Comparison of ENCODE assay signal across 1 cellular context in the genomic region with DNA sequence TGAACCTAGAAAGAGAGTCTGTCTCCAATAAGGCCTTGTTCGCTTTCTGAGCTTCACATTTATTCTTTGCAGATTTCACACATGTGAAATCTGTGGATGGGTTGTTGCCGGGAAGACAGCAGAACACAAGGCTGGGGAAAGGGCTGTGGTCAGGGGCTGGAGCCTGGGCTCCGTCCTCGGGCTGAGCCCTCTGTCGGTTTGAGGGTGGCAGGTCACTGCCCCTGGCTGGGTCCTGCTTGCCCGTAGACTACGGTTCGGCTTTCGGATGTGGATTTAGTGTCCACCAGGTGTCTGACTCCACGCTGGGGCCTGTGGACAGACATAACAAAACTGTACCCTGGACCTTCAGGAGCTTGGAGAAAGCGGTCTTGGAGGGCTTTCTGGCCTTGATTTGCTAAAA.
TF ChIP-seq lines count a peak whose summit lies in the region.

No MANE protein-coding gene starts in this region.

TF ChIP-seq in GM23338, 12 proteins besides CTCF, POLR2A, EP300 and RAD21 (continued from another document):
- TF ChIP-seq NANOG (IDR thresholded peaks at IDR 0.05; ENCODE audit: borderline replicate concordance) (no peak), POLR2AphosphoS5 (IDR thresholded peaks at IDR 0.05; ENCODE audit: low read depth) (no peak), EZH2 (IDR thresholded peaks at IDR 0.05; ENCODE audit: low read depth, unreplicated experiment) (no peak), CREB1 (CRISPR knock-in tag; IDR thresholded peaks at IDR 0.05; ENCODE audit: low read depth) (no peak), ZNF114 (CRISPR knock-in tag; IDR thresholded peaks at IDR 0.05) (no peak), EZH2phosphoT487 (IDR thresholded peaks at IDR 0.05; ENCODE audit: unreplicated experiment) (no peak), STAT1 (IDR thresholded peaks at IDR 0.05; ENCODE audit: unreplicated experiment) (no peak), JUNB (IDR thresholded peaks at IDR 0.05; ENCODE audit: unreplicated experiment) (no peak)
- TF ChIP-seq, protein P1, sequence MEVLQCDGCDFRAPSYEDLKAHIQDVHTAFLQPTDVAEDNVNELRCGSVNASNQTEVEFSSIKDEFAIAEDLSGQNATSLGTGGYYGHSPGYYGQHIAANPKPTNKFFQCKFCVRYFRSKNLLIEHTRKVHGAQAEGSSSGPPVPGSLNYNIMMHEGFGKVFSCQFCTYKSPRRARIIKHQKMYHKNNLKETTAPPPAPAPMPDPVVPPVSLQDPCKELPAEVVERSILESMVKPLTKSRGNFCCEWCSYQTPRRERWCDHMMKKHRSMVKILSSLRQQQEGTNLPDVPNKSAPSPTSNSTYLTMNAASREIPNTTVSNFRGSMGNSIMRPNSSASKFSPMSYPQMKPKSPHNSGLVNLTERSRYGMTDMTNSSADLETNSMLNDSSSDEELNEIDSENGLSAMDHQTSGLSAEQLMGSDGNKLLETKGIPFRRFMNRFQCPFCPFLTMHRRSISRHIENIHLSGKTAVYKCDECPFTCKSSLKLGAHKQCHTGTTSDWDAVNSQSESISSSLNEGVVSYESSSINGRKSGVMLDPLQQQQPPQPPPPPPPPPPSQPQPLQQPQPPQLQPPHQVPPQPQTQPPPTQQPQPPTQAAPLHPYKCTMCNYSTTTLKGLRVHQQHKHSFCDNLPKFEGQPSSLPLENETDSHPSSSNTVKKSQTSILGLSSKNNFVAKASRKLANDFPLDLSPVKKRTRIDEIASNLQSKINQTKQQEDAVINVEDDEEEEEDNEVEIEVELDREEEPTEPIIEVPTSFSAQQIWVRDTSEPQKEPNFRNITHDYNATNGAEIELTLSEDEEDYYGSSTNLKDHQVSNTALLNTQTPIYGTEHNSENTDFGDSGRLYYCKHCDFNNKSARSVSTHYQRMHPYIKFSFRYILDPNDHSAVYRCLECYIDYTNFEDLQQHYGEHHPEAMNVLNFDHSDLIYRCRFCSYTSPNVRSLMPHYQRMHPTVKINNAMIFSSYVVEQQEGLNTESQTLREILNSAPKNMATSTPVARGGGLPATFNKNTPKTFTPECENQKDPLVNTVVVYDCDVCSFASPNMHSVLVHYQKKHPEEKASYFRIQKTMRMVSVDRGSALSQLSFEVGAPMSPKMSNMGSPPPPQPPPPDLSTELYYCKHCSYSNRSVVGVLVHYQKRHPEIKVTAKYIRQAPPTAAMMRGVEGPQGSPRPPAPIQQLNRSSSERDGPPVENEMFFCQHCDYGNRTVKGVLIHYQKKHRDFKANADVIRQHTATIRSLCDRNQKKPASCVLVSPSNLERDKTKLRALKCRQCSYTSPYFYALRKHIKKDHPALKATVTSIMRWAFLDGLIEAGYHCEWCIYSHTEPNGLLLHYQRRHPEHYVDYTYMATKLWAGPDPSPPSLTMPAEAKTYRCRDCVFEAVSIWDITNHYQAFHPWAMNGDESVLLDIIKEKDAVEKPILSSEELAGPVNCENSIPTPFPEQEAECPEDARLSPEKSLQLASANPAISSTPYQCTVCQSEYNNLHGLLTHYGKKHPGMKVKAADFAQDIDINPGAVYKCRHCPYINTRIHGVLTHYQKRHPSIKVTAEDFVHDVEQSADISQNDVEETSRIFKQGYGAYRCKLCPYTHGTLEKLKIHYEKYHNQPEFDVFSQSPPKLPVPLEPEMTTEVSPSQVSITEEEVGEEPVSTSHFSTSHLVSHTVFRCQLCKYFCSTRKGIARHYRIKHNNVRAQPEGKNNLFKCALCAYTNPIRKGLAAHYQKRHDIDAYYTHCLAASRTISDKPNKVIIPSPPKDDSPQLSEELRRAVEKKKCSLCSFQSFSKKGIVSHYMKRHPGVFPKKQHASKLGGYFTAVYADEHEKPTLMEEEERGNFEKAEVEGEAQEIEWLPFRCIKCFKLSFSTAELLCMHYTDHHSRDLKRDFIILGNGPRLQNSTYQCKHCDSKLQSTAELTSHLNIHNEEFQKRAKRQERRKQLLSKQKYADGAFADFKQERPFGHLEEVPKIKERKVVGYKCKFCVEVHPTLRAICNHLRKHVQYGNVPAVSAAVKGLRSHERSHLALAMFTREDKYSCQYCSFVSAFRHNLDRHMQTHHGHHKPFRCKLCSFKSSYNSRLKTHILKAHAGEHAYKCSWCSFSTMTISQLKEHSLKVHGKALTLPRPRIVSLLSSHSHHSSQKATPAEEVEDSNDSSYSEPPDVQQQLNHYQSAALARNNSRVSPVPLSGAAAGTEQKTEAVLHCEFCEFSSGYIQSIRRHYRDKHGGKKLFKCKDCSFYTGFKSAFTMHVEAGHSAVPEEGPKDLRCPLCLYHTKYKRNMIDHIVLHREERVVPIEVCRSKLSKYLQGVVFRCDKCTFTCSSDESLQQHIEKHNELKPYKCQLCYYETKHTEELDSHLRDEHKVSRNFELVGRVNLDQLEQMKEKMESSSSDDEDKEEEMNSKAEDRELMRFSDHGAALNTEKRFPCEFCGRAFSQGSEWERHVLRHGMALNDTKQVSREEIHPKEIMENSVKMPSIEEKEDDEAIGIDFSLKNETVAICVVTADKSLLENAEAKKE (CRISPR knock-in tag; IDR thresholded peaks at IDR 0.05): no peak
- TF ChIP-seq, protein P2, sequence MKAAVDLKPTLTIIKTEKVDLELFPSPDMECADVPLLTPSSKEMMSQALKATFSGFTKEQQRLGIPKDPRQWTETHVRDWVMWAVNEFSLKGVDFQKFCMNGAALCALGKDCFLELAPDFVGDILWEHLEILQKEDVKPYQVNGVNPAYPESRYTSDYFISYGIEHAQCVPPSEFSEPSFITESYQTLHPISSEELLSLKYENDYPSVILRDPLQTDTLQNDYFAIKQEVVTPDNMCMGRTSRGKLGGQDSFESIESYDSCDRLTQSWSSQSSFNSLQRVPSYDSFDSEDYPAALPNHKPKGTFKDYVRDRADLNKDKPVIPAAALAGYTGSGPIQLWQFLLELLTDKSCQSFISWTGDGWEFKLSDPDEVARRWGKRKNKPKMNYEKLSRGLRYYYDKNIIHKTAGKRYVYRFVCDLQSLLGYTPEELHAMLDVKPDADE (IDR thresholded peaks at IDR 0.05): no peak
- TF ChIP-seq, protein P3, sequence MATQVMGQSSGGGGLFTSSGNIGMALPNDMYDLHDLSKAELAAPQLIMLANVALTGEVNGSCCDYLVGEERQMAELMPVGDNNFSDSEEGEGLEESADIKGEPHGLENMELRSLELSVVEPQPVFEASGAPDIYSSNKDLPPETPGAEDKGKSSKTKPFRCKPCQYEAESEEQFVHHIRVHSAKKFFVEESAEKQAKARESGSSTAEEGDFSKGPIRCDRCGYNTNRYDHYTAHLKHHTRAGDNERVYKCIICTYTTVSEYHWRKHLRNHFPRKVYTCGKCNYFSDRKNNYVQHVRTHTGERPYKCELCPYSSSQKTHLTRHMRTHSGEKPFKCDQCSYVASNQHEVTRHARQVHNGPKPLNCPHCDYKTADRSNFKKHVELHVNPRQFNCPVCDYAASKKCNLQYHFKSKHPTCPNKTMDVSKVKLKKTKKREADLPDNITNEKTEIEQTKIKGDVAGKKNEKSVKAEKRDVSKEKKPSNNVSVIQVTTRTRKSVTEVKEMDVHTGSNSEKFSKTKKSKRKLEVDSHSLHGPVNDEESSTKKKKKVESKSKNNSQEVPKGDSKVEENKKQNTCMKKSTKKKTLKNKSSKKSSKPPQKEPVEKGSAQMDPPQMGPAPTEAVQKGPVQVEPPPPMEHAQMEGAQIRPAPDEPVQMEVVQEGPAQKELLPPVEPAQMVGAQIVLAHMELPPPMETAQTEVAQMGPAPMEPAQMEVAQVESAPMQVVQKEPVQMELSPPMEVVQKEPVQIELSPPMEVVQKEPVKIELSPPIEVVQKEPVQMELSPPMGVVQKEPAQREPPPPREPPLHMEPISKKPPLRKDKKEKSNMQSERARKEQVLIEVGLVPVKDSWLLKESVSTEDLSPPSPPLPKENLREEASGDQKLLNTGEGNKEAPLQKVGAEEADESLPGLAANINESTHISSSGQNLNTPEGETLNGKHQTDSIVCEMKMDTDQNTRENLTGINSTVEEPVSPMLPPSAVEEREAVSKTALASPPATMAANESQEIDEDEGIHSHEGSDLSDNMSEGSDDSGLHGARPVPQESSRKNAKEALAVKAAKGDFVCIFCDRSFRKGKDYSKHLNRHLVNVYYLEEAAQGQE (IDR thresholded peaks at IDR 0.05; ENCODE audit: unreplicated experiment): no peak
TF ChIP-seq in GM23338: peak in this region for 0.
